In genomic region chr3:52278510-52279069, GRCh38 we compare ENCODE assay signal across 8 cellular contexts. TPM values are rescaled to one million over a fixed set of nuclear protein-coding genes. Genes with fewer than 3 reads are reported as not detected.
DNase-seq lines count a peak whose midpoint lies in the region; TF ChIP-seq lines count a peak whose summit lies in the region.

WDR82 (minus strand) TSS chr3:52278649; CDS start chr3:52278361, 288 bp downstream.

- peak within 1 kb of the TSS; percentile 96 for H3K4me3 Mint-ChIP-seq in neural crest cell

- peak within 1 kb of the TSS; percentile 99 for H3K4me2 ChIP-seq in Loucy (ENCODE audit: low read depth, low read length, poor library complexity, severe bottlenecking)

- H3K9me3 ChIP-seq in Loucy (ENCODE audit: insufficient read depth, low read depth, low read length) (no peaks in the 10 kb centered on the region), stomach smooth muscle (ENCODE audit: control insufficient read depth in 2 of 2, low read length in 2 of 2) (no peaks in the 10 kb centered on the region)

- no peaks in the 10 kb centered on the region for H3K9me2 ChIP-seq in Loucy (replicated peaks; ENCODE audit: low read depth, low read length)

- no peaks in the 10 kb centered on the region for H3K9me3 Mint-ChIP-seq in neural crest cell

- H3K9ac ChIP-seq in Loucy (ENCODE audit: low read depth, low read length, poor library complexity, severe bottlenecking) (peak within 1 kb of the TSS; percentile 78), stomach smooth muscle (ENCODE audit: low read length in 2 of 2) (peak within 1 kb of the TSS; percentile 92 to 96)

- peak within 1 kb of the TSS; percentile 88 for H3K27ac ChIP-seq in stomach smooth muscle (ENCODE audit: low read length)

- DNase-seq in G401 (ENCODE audit: low spot score), result peak; percentile 93
- DNase-seq in H7, result peak; percentile 99
- peak; percentile 70 for DNase-seq in SHP77 treated with DMSO at 0.1 percent for 48 hours (lab: John Stamatoyannopoulos, UW)
- peak; percentile 99 for DNase-seq in activated effector memory CD4-positive, alpha-beta T cell treated with anti-CD3 and anti-CD28 coated beads, Interleukin-2, amount 50 U/mL, for 16 hours
- DNase-seq in fibroblast of the conjunctiva (ENCODE audit: low read depth), result peak; percentile 88
- DNase-seq in neural crest cell (ENCODE audit: low read depth, low spot score), result peak; percentile 98

- peaks cover 42% of the 10 kb centered on the region for H4K20me1 ChIP-seq in Loucy (ENCODE audit: insufficient read depth, low read length, poor library complexity, severe bottlenecking)

- TF ChIP-seq CTCF in Loucy (conservative IDR thresholded peaks at IDR 0.05; ENCODE audit: low read length) (peak; percentile 52), neural crest cell (conservative IDR thresholded peaks at IDR 0.05) (peak; percentile 66)

- H2AFZ ChIP-seq in Loucy (ENCODE audit: low read length), result peak within 1 kb of the TSS; percentile 33

- no peaks in the 10 kb centered on the region; the same call in 1 of the 2 replicates for H3K36me3 ChIP-seq in H7 (replicated peaks; ENCODE audit: control insufficient read depth, insufficient read depth, low read length)
- H3K36me3 ChIP-seq in Loucy (ENCODE audit: insufficient read depth, low read length), result no peaks in the 10 kb centered on the region
- H3K36me3 ChIP-seq in stomach smooth muscle (ENCODE audit: control insufficient read depth in 2 of 2, insufficient read depth in 2 of 2, low read length in 2 of 2), result peaks cover 0 to 3% of the 10 kb centered on the region in 2 donors

- H3F3A ChIP-seq in Loucy (ENCODE audit: low read depth), result peaks cover 7% of the 10 kb centered on the region; the same call in 1 of the 2 replicates

- H3K4me3 ChIP-seq in H7 (ENCODE audit: insufficient read depth, low read depth, low read length) (peak within 1 kb of the TSS; percentile 91), Loucy (ENCODE audit: low read length, poor library complexity, severe bottlenecking) (peak within 1 kb of the TSS; percentile 93), stomach smooth muscle (ENCODE audit: low read length in 2 of 2) (peak within 1 kb of the TSS; percentile 91 to 92)

- H3K27me3 ChIP-seq in H7 (ENCODE audit: control insufficient read depth, insufficient read depth, low read length), result no peaks in the 10 kb centered on the region
- H3K27me3 ChIP-seq in Loucy (ENCODE audit: insufficient read depth, low read length, poor library complexity, severe bottlenecking), result no peaks in the 10 kb centered on the region
- no peaks in the 10 kb centered on the region for H3K27me3 ChIP-seq in stomach smooth muscle (ENCODE audit: control insufficient read depth in 1 of 2, insufficient read depth in 2 of 2, low read length in 2 of 2)

- peak within 1 kb of the TSS; percentile 100 for H3K27ac Mint-ChIP-seq in neural crest cell (ENCODE audit: unreplicated experiment)

- H3K36me3 Mint-ChIP-seq in neural crest cell (ENCODE audit: low read depth), result peaks cover 15% of the 10 kb centered on the region

- peaks cover 49% of the 10 kb centered on the region for H3K4me1 Mint-ChIP-seq in neural crest cell

- in situ Hi-C loops in G401 (cut with HindIII; ENCODE audit: low sequenced_read_pairs), result no loop called here

- H3K4me1 ChIP-seq in Loucy (ENCODE audit: insufficient read depth, low read length, poor library complexity, severe bottlenecking) (peaks cover 42% of the 10 kb centered on the region), stomach smooth muscle (ENCODE audit: control insufficient read depth, insufficient read depth, low read length) (peaks cover 29% of the 10 kb centered on the region)

- no peaks in the 10 kb centered on the region for H3K27me3 Mint-ChIP-seq in neural crest cell (ENCODE audit: low read depth)

- peaks cover 58% of the 10 kb centered on the region for H3K79me2 ChIP-seq in Loucy (ENCODE audit: insufficient read depth, low read length)

RNA-seq across cellular contexts. Expression of gene WDR82, which starts in this region (rescaled TPM):
- 89.2 and 115 TPM in 2 replicates for total RNA-seq in G401 (2014; rRNA removed; shearing (Covaris generic))
- 60.3 and 63.8 TPM in 2 replicates for total RNA-seq in H7 (2014; rRNA removed; shearing (Covaris generic))
- total RNA-seq in neural crest cell, result 114 and 119 TPM in 2 replicates

Comparison
In these comparisons a context has a peak if more than half of its experiments do, and no peak if none do; other contexts are left out.
1. Peak in every context shown above with its lines: DNase-seq, H3K4me3 ChIP-seq and H3K27ac ChIP-seq.